Comparison of ENCODE assay signal across 12 cellular contexts in genomic region chr11:2512431-2513407, GRCh38.
DNase-seq lines count a peak whose midpoint lies in the region; ATAC-seq and TF ChIP-seq lines count a peak whose summit lies in the region.
"Had no signal": no experiment of that assay in that cellular context is flagged by ENCODE, and none has a peak within 500 bp of the region (broad histone marks: within the 10 kb centered on the region; RNA-seq: fewer than 3 reads in every experiment).

No MANE protein-coding gene starts in this region.

- H3K9me3 ChIP-seq in lower lobe of right lung (no peaks in the 10 kb centered on the region), tibial artery (no peaks in the 10 kb centered on the region)

- no peak overlapping the region for H3K4me3 ChIP-seq in dorsolateral prefrontal cortex
- no peak overlapping the region for H3K4me3 ChIP-seq in lower lobe of right lung
- no peak overlapping the region for H3K4me3 ChIP-seq in tibial artery
- H3K4me3 ChIP-seq in foreskin fibroblast (ENCODE audit: low read depth in 1 of 2, low read length in 2 of 2), result no peak overlapping the region

- TF ChIP-seq CTCF in dorsolateral prefrontal cortex (IDR thresholded peaks at IDR 0.05 in 54 of 56, conservative IDR thresholded peaks at IDR 0.05 in 2 of 56; ENCODE audit: low read depth in 1 of 56, partially characterized antibody in 56 of 56), result no peak
- TF ChIP-seq CTCF in lower lobe of right lung (IDR thresholded peaks at IDR 0.05), result no peak
- TF ChIP-seq CTCF in tibial artery (IDR thresholded peaks at IDR 0.05), result no peak
- TF ChIP-seq CTCF in foreskin fibroblast (IDR thresholded peaks at IDR 0.05; ENCODE audit: low read depth, low read length), result no peak

- DNase-seq in activated CD4-positive, alpha-beta T cell treated with anti-CD3 and anti-CD28 coated beads for 1 hour, result peak; percentile 5
- DNase-seq in activated CD4-positive, alpha-beta T cell treated with anti-CD3 and anti-CD28 coated beads, Interleukin-2, amount 50 U/mL, for 4 hours, result no peak
- DNase-seq in dorsolateral prefrontal cortex (peak in 7 of 10 donors; percentile 4 to 39 (median 23)), lower lobe of right lung (peak; percentile 41), tibial artery (peak; percentile 16 to 55), COR-L47 (lab: John Stamatoyannopoulos, UW) (no peak), foreskin fibroblast (no peak), activated gamma-delta T cell (lab: John Stamatoyannopoulos, UW) (no peak)
- DNase-seq: activated CD4-positive, alpha-beta T cell treated with anti-CD3 and anti-CD28 coated beads for 48 hours; activated naive CD4-positive, alpha-beta T cell treated with anti-CD3 and anti-CD28 coated beads, Interleukin-2, amount 50 U/mL, for 16 hours; Calu3; NCI-H2029 treated with DMSO at 0.1 percent for 48 hours had no signal

- intact Hi-C loops in dorsolateral prefrontal cortex (cut with DNase I) (no loop called here), lower lobe of right lung (cut with DNase I) (no loop called here), tibial artery (cut with DNase I; ENCODE audit: low total_unique reads) (no loop called here)

- H3K27me3 ChIP-seq in dorsolateral prefrontal cortex (peaks cover 0 to 18% (median 0%) of the 10 kb centered on the region in 45 donors), lower lobe of right lung (ENCODE audit: low read depth) (no peaks in the 10 kb centered on the region), tibial artery (peaks cover 0 to 26% of the 10 kb centered on the region in 2 donors)

- H3K4me1 ChIP-seq in lower lobe of right lung (peaks cover 16% of the 10 kb centered on the region), tibial artery (no peaks in the 10 kb centered on the region)

- no peak overlapping the region for H3K27ac ChIP-seq in dorsolateral prefrontal cortex
- no peak overlapping the region for H3K27ac ChIP-seq in lower lobe of right lung
- no peak overlapping the region for H3K27ac ChIP-seq in tibial artery

- ATAC-seq in lower lobe of right lung, result no peak

- no peaks in the 10 kb centered on the region for H3K36me3 ChIP-seq in lower lobe of right lung
- H3K36me3 ChIP-seq in tibial artery, result no peaks in the 10 kb centered on the region

Comparison
In these comparisons a context has a peak if more than half of its experiments do, and no peak if none do; other contexts are left out.
1. DNase-seq: peak in activated CD4-positive, alpha-beta T cell treated with anti-CD3 and anti-CD28 coated beads for 1 hour (single experiment), dorsolateral prefrontal cortex (7 of 10), lower lobe of right lung (single experiment) and tibial artery (2 of 2); none in activated CD4-positive, alpha-beta T cell treated with anti-CD3 and anti-CD28 coated beads, Interleukin-2, amount 50 U/mL, for 4 hours (0 of 2), COR-L47 (single experiment), foreskin fibroblast (0 of 2) and activated gamma-delta T cell (single experiment).